ENCODE assay signal across 1 cellular context in the genomic region with DNA sequence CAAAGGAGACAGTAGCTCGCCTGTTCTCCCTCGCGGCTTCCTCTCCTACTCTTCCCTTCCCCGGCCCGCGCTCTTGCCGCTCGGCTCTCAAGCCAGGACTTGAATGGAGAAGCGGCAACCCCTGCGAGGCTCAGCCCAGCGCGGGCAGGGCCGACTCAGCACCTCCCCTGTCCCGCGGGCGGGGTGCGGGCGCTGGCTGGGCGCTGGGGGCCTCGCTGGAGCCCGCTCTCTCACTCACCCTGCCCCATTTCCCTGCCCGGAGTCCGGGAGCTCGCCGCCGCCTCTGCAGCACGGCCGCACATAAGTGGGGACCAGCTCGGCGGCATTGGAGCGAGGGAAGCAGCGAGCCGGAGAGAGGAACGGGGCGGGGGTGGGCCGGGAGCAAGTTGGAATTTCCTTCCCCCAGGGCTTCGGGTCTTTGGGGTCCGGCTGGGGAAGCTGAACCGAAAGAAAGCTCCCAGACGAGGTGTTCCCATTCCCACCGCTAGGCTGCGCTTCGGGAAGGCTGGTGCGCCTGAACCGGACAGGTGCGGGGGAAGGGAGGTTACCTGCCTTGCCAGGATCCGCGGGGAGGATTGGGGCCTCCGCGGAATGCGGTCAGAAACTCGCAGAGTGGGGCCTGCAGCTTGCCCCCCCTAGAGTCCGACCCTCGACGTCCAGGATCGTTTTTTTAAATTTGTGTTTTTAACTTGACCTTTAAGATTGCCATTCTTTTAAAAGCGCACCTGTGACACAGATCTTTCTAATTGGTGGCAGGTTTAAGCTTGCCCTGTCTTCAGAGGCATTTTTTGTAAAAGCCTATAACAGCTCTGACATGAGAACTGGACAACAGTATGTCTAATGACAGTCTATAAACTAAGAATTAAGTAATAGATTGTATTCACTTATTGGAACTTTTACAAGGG.
TF ChIP-seq lines count a peak whose summit lies in the region.

A gene with protein sequence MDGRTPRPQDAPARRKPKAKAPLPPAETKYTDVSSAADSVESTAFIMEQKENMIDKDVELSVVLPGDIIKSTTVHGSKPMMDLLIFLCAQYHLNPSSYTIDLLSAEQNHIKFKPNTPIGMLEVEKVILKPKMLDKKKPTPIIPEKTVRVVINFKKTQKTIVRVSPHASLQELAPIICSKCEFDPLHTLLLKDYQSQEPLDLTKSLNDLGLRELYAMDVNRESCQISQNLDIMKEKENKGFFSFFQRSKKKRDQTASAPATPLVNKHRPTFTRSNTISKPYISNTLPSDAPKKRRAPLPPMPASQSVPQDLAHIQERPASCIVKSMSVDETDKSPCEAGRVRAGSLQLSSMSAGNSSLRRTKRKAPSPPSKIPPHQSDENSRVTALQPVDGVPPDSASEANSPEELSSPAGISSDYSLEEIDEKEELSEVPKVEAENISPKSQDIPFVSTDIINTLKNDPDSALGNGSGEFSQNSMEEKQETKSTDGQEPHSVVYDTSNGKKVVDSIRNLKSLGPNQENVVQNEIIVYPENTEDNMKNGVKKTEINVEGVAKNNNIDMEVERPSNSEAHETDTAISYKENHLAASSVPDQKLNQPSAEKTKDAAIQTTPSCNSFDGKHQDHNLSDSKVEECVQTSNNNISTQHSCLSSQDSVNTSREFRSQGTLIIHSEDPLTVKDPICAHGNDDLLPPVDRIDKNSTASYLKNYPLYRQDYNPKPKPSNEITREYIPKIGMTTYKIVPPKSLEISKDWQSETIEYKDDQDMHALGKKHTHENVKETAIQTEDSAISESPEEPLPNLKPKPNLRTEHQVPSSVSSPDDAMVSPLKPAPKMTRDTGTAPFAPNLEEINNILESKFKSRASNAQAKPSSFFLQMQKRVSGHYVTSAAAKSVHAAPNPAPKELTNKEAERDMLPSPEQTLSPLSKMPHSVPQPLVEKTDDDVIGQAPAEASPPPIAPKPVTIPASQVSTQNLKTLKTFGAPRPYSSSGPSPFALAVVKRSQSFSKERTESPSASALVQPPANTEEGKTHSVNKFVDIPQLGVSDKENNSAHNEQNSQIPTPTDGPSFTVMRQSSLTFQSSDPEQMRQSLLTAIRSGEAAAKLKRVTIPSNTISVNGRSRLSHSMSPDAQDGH (minus strand): TSS at position 105 of the 905 bp plus-strand sequence. CDS start 627 bp downstream, outside the sequence.

TF ChIP-seq in GM12878, 131 proteins besides CTCF, POLR2A, EP300 and RAD21:
- TF ChIP-seq POLR2AphosphoS5 (IDR thresholded peaks at IDR 0.05; ENCODE audit: low read length) (no peak), MEF2A (IDR thresholded peaks at IDR 0.05; ENCODE audit: insufficient read depth, low read depth, low read length) (no peak), TARDBP (IDR thresholded peaks at IDR 0.05; ENCODE audit: borderline replicate concordance) (no peak), MTA2 (IDR thresholded peaks at IDR 0.05; ENCODE audit: low read depth) (no peak), CBX5 (IDR thresholded peaks at IDR 0.05; ENCODE audit: low read depth) (no peak), CHD2 (IDR thresholded peaks at IDR 0.05; ENCODE audit: borderline replicate concordance, low read depth, low read length) (no peak)
- TF ChIP-seq, protein P1, sequence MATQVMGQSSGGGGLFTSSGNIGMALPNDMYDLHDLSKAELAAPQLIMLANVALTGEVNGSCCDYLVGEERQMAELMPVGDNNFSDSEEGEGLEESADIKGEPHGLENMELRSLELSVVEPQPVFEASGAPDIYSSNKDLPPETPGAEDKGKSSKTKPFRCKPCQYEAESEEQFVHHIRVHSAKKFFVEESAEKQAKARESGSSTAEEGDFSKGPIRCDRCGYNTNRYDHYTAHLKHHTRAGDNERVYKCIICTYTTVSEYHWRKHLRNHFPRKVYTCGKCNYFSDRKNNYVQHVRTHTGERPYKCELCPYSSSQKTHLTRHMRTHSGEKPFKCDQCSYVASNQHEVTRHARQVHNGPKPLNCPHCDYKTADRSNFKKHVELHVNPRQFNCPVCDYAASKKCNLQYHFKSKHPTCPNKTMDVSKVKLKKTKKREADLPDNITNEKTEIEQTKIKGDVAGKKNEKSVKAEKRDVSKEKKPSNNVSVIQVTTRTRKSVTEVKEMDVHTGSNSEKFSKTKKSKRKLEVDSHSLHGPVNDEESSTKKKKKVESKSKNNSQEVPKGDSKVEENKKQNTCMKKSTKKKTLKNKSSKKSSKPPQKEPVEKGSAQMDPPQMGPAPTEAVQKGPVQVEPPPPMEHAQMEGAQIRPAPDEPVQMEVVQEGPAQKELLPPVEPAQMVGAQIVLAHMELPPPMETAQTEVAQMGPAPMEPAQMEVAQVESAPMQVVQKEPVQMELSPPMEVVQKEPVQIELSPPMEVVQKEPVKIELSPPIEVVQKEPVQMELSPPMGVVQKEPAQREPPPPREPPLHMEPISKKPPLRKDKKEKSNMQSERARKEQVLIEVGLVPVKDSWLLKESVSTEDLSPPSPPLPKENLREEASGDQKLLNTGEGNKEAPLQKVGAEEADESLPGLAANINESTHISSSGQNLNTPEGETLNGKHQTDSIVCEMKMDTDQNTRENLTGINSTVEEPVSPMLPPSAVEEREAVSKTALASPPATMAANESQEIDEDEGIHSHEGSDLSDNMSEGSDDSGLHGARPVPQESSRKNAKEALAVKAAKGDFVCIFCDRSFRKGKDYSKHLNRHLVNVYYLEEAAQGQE (IDR thresholded peaks at IDR 0.05; ENCODE audit: low read depth, low read length) = no peak
- TF ChIP-seq, protein P2, sequence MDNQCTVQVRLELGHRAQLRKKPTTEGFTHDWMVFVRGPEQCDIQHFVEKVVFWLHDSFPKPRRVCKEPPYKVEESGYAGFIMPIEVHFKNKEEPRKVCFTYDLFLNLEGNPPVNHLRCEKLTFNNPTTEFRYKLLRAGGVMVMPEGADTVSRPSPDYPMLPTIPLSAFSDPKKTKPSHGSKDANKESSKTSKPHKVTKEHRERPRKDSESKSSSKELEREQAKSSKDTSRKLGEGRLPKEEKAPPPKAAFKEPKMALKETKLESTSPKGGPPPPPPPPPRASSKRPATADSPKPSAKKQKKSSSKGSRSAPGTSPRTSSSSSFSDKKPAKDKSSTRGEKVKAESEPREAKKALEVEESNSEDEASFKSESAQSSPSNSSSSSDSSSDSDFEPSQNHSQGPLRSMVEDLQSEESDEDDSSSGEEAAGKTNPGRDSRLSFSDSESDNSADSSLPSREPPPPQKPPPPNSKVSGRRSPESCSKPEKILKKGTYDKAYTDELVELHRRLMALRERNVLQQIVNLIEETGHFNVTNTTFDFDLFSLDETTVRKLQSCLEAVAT (IDR thresholded peaks at IDR 0.05) = no peak
- TF ChIP-seq, protein P3, sequence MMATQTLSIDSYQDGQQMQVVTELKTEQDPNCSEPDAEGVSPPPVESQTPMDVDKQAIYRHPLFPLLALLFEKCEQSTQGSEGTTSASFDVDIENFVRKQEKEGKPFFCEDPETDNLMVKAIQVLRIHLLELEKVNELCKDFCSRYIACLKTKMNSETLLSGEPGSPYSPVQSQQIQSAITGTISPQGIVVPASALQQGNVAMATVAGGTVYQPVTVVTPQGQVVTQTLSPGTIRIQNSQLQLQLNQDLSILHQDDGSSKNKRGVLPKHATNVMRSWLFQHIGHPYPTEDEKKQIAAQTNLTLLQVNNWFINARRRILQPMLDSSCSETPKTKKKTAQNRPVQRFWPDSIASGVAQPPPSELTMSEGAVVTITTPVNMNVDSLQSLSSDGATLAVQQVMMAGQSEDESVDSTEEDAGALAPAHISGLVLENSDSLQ (IDR thresholded peaks at IDR 0.05) = no peak
